In the genomic region with DNA sequence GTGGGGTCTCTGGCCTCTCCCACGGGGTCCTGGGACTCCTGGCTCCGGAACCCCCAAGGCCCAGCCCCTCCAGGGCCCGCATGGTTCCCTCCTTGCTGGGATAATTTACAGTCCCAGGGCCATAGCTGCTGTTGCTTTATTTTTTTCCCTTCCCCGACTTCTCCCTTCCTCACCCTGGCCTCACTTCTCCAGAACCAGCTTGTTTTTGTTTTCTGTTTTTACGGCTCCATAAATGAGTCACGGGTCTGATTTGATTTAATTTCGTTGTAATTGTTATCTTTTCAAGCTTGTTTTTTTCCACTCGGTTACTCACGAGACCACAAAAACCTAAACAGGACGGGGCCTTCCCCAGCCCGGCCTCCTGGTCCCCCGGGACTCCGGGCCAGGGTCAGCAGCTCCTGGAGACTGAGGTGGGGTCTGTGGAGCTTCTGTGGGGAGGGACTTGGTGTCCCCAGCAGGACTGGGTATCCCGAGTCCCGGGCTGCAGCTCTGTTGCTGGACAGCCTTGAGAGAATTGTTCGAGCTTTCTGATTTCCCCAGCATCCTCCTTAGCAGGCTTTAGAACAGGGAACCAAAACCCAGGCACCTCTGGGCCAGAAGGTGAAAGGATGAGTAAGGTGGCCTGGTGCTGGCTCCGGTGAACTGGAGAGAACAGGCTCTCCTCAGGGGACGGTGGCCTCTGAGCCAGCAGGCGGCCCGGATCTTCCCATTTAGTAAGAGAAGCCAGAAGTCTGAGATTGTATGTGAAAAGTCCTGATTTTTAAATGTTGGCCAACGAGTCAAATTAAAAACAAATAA, we compare ENCODE assay signal across 9 cellular contexts.
DNase-seq lines count a peak whose midpoint lies in the region; ATAC-seq, FAIRE-seq and TF ChIP-seq lines count a peak whose summit lies in the region.
"Had no signal": no experiment of that assay in that cellular context is flagged by ENCODE, and none has a peak within 500 bp of the region (broad histone marks: within the 10 kb centered on the region; RNA-seq: fewer than 3 reads in every experiment).

No MANE protein-coding gene starts in this region.

- no peak overlapping the region for H3K27ac ChIP-seq in K562 (ENCODE audit: extremely low read depth, low read depth, low read length)

- H3K36me3 ChIP-seq in K562 (ENCODE audit: control insufficient read depth, insufficient read depth, low read length) (no peaks in the 10 kb centered on the region; the same call in 2 of the 3 replicates), mucosa of stomach (ENCODE audit: control insufficient read depth, insufficient read depth, low read length) (no peaks in the 10 kb centered on the region)

- H3K9me3 Mint-ChIP-seq in naive thymus-derived CD8-positive, alpha-beta T cell = no peaks in the 10 kb centered on the region

- 51% methylated on average over 20 of the region's 21 CpGs for WGBS in K562 (ENCODE audit: insufficient coverage, low coverage, missing lambda C conversion rate)

- no peaks in the 10 kb centered on the region for H3K36me3 Mint-ChIP-seq in naive thymus-derived CD8-positive, alpha-beta T cell

- H3K79me2 ChIP-seq in K562 (ENCODE audit: control insufficient read depth, insufficient read depth, low read length) = no peaks in the 10 kb centered on the region

- H3K4me3 Mint-ChIP-seq in naive thymus-derived CD8-positive, alpha-beta T cell = peak overlapping the region in 1 of 10 donors; percentile 21

- POLR2A ChIA-PET in K562 (lab: Yijun Ruan, JAX) = interaction anchor here (0.6 to 1.5 kb wide), 9 partner anchors 15 to 870 kb away, joined by 3 to 6 read pairs (median 3); no protein-coding TSS in a partner anchor
- POLR2A ChIA-PET in naive thymus-derived CD8-positive, alpha-beta T cell (lab: Charles Lee) = interaction anchor here (0.6 kb wide), 1 partner anchor 736 kb away, joined by 3 read pairs; no protein-coding TSS in a partner anchor

- TF ChIP-seq RAD21 in K562 (CRISPR knock-in tag; conservative IDR thresholded peaks at IDR 0.05 in 1 of 2, IDR thresholded peaks at IDR 0.05 in 1 of 2) = no peak

- no peaks in the 10 kb centered on the region; a peak in 1 of 5 replicates for H3K27me3 ChIP-seq in K562 (ENCODE audit: control insufficient read depth in 2 of 2, insufficient read depth in 2 of 2, low read length in 2 of 2)
- peaks cover 6% of the 10 kb centered on the region for H3K27me3 ChIP-seq in mucosa of stomach (ENCODE audit: control insufficient read depth, insufficient read depth, low read length)

- intact Hi-C loops in K562 (cut with micrococcal nuclease) = no loop called here

- no peak overlapping the region for H3K4me2 ChIP-seq in K562 (ENCODE audit: insufficient read depth, low read length)

- H3K9me1 ChIP-seq in K562 (ENCODE audit: control insufficient read depth, insufficient read depth, low read length) = peaks cover 3% of the 10 kb centered on the region

- no peaks in the 10 kb centered on the region for H3K9me3 ChIP-seq in K562 (replicated peaks; ENCODE audit: control insufficient read depth, insufficient read depth, low read depth, low read length)
- no peaks in the 10 kb centered on the region for H3K9me3 ChIP-seq in mucosa of stomach (ENCODE audit: control insufficient read depth, low read length)

- H3K9ac ChIP-seq in K562 (ENCODE audit: insufficient read depth in 1 of 2, low read depth in 2 of 2, low read length in 2 of 2) = 0 out of 4 replicates have a peak overlapping the region, but pooled peaks of 1 of the 2 experiments have one; percentile 8
- peak overlapping the region; percentile 29 for H3K9ac ChIP-seq in mucosa of stomach (ENCODE audit: low read length)

- no peak for TF ChIP-seq EP300 in K562 (IDR thresholded peaks at IDR 0.05; ENCODE audit: low read length)

- ATAC-seq in HG03025 (IDR thresholded peaks at IDR 0.05; ENCODE audit: low FRiP score, unreplicated experiment) (peak; percentile 69), K562 (no peak)
- ATAC-seq in naive thymus-derived CD8-positive, alpha-beta T cell = no peak

- no peak for TF ChIP-seq CTCF in GM12864 (IDR thresholded peaks at IDR 0.05; ENCODE audit: low read depth, low read length, missing control alignments)
- TF ChIP-seq CTCF in K562 (IDR thresholded peaks at IDR 0.05 in 2 of 3, conservative IDR thresholded peaks at IDR 0.05 in 1 of 3; ENCODE audit: insufficient read depth in 2 of 3, low read depth in 1 of 3, low read length in 3 of 3) = no peak

- in situ Hi-C loops in K562 (cut with MboI) = no loop called here

- CTCF ChIA-PET in K562 (lab: Yijun Ruan, JAX; ENCODE audit: low intra/inter-chr PET ratio) = no interaction called here

- no peak for TF ChIP-seq POLR2A in K562 (conservative IDR thresholded peaks at IDR 0.05)

- H3K4me3 ChIP-seq in GM12864 (ENCODE audit: low read depth, low read length) (no peak overlapping the region; the same call in 1 of the 2 replicates), K562 (no peak overlapping the region), mucosa of stomach (ENCODE audit: low read length) (no peak overlapping the region)

- H3K27ac Mint-ChIP-seq in naive thymus-derived CD8-positive, alpha-beta T cell = peak overlapping the region in 1 of 10 donors; percentile 11

- H4K20me1 ChIP-seq in K562 (replicated peaks; ENCODE audit: control insufficient read depth, insufficient read depth, low read length) = no peaks in the 10 kb centered on the region

- FAIRE-seq in K562 (lab: Jason Lieb, UNC) (no peak), RCC 7860 (lab: Jason Lieb, UNC) (no peak)
- FAIRE-seq: keratinocyte had no signal

- no peak overlapping the region for H2AFZ ChIP-seq in K562 (ENCODE audit: low read depth, low read length)

- peaks cover 27 to 43% of the 10 kb centered on the region in 2 experiments for H3K4me1 ChIP-seq in K562 (replicated peaks in 1 of 2; ENCODE audit: control insufficient read depth in 2 of 2, insufficient read depth in 2 of 2, low read length in 2 of 2)
- H3K4me1 ChIP-seq in mucosa of stomach (ENCODE audit: control insufficient read depth, insufficient read depth, low read length) = peaks cover 19% of the 10 kb centered on the region

- DNase-seq in GM12864 (ENCODE audit: low read depth) (peak; percentile 42), K562 (ENCODE audit: extremely low read depth in 1 of 4, low spot score in 3 of 4) (no peak), NCI-H774 (lab: John Stamatoyannopoulos, UW) (no peak), RCC 7860 (ENCODE audit: low spot score) (no peak), NCI-H226 (no peak)
- DNase-seq in naive thymus-derived CD8-positive, alpha-beta T cell = no peak

- BruUV-seq in K562 (replicated peaks; lab: Mats Ljungman, UMichigan) = no TSS peak

- H3K4me1 Mint-ChIP-seq in naive thymus-derived CD8-positive, alpha-beta T cell = peaks cover 0 to 22% (median 7%) of the 10 kb centered on the region in 4 donors

- H3K27me3 Mint-ChIP-seq in naive thymus-derived CD8-positive, alpha-beta T cell = peaks cover 8 to 31% (median 13%) of the 10 kb centered on the region in 5 donors

TF ChIP-seq in K562, 482 proteins besides CTCF, POLR2A, EP300 and RAD21:
- 0 out of 2 replicates have a peak, but pooled peaks have one; percentile 31 for TF ChIP-seq FOSL1 (tag; conservative IDR thresholded peaks at IDR 0.05)
- no peak for TF ChIP-seq TAF9B (IDR thresholded peaks at IDR 0.05; ENCODE audit: partially characterized antibody)
- no peak for TF ChIP-seq RBM14 (IDR thresholded peaks at IDR 0.05; ENCODE audit: borderline replicate concordance, insufficient read depth, low read depth, low read length)
- TF ChIP-seq NFYB (IDR thresholded peaks at IDR 0.05; ENCODE audit: extremely low read depth, insufficient read length) = no peak
- TF ChIP-seq, protein P1, sequence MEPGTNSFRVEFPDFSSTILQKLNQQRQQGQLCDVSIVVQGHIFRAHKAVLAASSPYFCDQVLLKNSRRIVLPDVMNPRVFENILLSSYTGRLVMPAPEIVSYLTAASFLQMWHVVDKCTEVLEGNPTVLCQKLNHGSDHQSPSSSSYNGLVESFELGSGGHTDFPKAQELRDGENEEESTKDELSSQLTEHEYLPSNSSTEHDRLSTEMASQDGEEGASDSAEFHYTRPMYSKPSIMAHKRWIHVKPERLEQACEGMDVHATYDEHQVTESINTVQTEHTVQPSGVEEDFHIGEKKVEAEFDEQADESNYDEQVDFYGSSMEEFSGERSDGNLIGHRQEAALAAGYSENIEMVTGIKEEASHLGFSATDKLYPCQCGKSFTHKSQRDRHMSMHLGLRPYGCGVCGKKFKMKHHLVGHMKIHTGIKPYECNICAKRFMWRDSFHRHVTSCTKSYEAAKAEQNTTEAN (CRISPR knock-in tag; IDR thresholded peaks at IDR 0.05) = no peak
- no peak for TF ChIP-seq ZNF23 (CRISPR knock-in tag; IDR thresholded peaks at IDR 0.05)
